In the genomic region with DNA sequence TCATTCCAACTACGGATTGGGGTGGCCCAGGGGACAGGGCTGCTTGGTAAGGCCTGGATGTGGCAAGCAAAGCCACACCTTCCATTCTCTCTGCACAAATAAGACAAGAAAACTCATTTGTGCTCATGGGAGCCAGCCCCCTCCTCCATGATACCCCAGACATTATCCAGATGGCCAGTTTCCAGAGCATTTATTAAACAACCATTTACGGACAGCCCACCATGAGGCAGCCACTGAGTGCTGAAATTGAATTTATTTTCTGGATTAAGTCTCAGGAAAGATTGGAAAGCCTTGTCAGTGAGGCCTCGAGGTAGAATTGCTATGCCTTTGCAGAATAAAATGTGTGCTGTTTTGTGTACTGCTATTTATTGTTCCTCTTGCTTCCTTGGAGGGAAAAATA, we compare ENCODE assay signal across 1 cellular context.
TF ChIP-seq lines count a peak whose summit lies in the region.

No MANE protein-coding gene starts in this region.

TF ChIP-seq in HepG2, 621 proteins besides CTCF, POLR2A, EP300 and RAD21 (continued from another document):
- no peak for TF ChIP-seq RXRB (CRISPR knock-in tag; IDR thresholded peaks at IDR 0.05; ENCODE audit: borderline replicate concordance)
- TF ChIP-seq, protein P1, sequence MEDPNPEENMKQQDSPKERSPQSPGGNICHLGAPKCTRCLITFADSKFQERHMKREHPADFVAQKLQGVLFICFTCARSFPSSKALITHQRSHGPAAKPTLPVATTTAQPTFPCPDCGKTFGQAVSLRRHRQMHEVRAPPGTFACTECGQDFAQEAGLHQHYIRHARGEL (CRISPR knock-in tag; IDR thresholded peaks at IDR 0.05): no peak
- no peak for TF ChIP-seq SALL2 (CRISPR knock-in tag; IDR thresholded peaks at IDR 0.05)
- no peak for TF ChIP-seq ZNF768 (CRISPR knock-in tag; IDR thresholded peaks at IDR 0.05)
- no peak for TF ChIP-seq SOX13 (IDR thresholded peaks at IDR 0.05)
- TF ChIP-seq SOX13 (CRISPR knock-in tag; conservative IDR thresholded peaks at IDR 0.05 in 1 of 2, IDR thresholded peaks at IDR 0.05 in 1 of 2): no peak
- no peak for TF ChIP-seq GATAD1 (CRISPR knock-in tag; IDR thresholded peaks at IDR 0.05)
- no peak for TF ChIP-seq RBFOX2 (IDR thresholded peaks at IDR 0.05; ENCODE audit: low read depth, low read length)
